8 cellular contexts compared by ENCODE assay signal in the genomic region with DNA sequence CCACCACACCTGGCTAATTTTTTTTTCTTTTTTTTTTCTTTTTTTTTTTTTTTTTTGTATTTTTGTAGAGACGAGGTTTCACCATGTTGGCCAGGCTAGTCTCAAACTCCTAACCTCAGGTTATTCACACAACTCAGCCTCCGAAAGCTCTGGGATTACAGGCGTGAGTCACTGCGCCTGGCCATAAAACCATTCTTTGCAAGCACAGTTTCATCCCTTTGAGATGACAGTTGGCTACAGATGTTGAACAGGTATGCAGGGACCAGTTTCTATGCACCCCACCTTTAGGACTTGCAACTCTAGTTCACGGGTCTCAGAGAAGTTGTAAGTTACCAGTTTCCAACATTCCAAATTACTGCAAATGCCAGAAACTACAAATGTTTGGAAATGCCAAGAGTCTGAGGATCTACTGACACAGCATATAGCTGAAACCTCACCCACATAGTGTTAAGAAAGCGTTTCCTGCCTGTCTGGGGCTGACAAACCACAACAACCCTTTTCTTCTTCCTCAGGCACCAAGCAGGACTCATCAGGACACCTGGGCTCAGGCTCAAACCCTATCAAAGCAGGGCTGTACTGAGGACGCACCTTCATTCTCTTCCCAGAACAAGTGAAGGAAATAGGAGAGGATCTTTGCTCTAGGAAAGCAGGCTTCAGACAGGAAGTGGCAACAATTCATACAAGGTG. TPM values are rescaled to one million over a fixed set of nuclear protein-coding genes. Genes with fewer than 3 reads are reported as not detected.
DNase-seq lines count a peak whose midpoint lies in the region; ATAC-seq and TF ChIP-seq lines count a peak whose summit lies in the region.

No MANE protein-coding gene starts in this region.

- peak overlapping the region; percentile 63 for H3K27ac ChIP-seq in fibroblast of lung (ENCODE audit: insufficient read depth, low read length)

- H3K4me1 ChIP-seq in fibroblast of lung (ENCODE audit: control insufficient read depth, extremely low read depth, insufficient read depth, low read length) = peaks cover 20% of the 10 kb centered on the region

- peak; percentile 92 to 97 for DNase-seq in AML-193 (lab: John Stamatoyannopoulos, UW)
- peak; percentile 36 to 38 for DNase-seq in activated CD4-positive, alpha-beta T cell treated with anti-CD3 and anti-CD28 coated beads for 4 hours
- DNase-seq in fibroblast of lung (ENCODE audit: low read depth in 2 of 2) = peak in 1 of 2 donors; percentile 72
- no peak for DNase-seq in AG08396 (ENCODE audit: low spot score)
- no peak for DNase-seq in NCI-H446 (lab: John Stamatoyannopoulos, UW)

- no peaks in the 10 kb centered on the region for H3K9me3 ChIP-seq in fibroblast of lung (ENCODE audit: control insufficient read depth, insufficient read depth, low read depth, low read length)

- H2AFZ ChIP-seq in fibroblast of lung (ENCODE audit: low read length) = no peak overlapping the region

- peaks cover 74% of the 10 kb centered on the region for H3K79me2 ChIP-seq in fibroblast of lung (ENCODE audit: control insufficient read depth, insufficient read depth, low read length)

- H3K4me3 Mint-ChIP-seq in stimulated activated naive CD8-positive, alpha-beta T cell treated with anti-CD3 and anti-CD28 coated beads, Interleukin-15, Interleukin-2, amounts not matched to agents 100 ng/mL and 50 ng/mL, for 24 hours = peak overlapping the region; percentile 47

- H3K4me1 Mint-ChIP-seq in stimulated activated naive CD8-positive, alpha-beta T cell treated with anti-CD3 and anti-CD28 coated beads, Interleukin-15, Interleukin-2, amounts not matched to agents 100 ng/mL and 50 ng/mL, for 24 hours (ENCODE audit: low read depth) = peaks cover 60% of the 10 kb centered on the region

- no peaks in the 10 kb centered on the region for H4K20me1 ChIP-seq in fibroblast of lung (ENCODE audit: control insufficient read depth, extremely low read depth, insufficient read depth, low read length)

- TF ChIP-seq CTCF in fibroblast of lung (conservative IDR thresholded peaks at IDR 0.05 in 1 of 2, IDR thresholded peaks at IDR 0.05 in 1 of 2; ENCODE audit: low read depth in 1 of 2, low read length in 2 of 2) = no peak

- H3K27me3 Mint-ChIP-seq in stimulated activated naive CD8-positive, alpha-beta T cell treated with anti-CD3 and anti-CD28 coated beads, Interleukin-15, Interleukin-2, amounts not matched to agents 100 ng/mL and 50 ng/mL, for 24 hours = no peaks in the 10 kb centered on the region

- no peak overlapping the region for H3K4me2 ChIP-seq in fibroblast of lung (ENCODE audit: extremely low read depth, insufficient read depth, low read length)

- H3K9me3 Mint-ChIP-seq in stimulated activated naive CD8-positive, alpha-beta T cell treated with anti-CD3 and anti-CD28 coated beads, Interleukin-15, Interleukin-2, amounts not matched to agents 100 ng/mL and 50 ng/mL, for 24 hours = no peaks in the 10 kb centered on the region

- no peaks in the 10 kb centered on the region for H3K36me3 Mint-ChIP-seq in stimulated activated naive CD8-positive, alpha-beta T cell treated with anti-CD3 and anti-CD28 coated beads, Interleukin-15, Interleukin-2, amounts not matched to agents 100 ng/mL and 50 ng/mL, for 24 hours (ENCODE audit: low read depth)

- H3K36me3 ChIP-seq in fibroblast of lung (ENCODE audit: control insufficient read depth, insufficient read depth, low read length) = no peaks in the 10 kb centered on the region

- peak overlapping the region; percentile 76 for H3K27ac Mint-ChIP-seq in stimulated activated naive CD8-positive, alpha-beta T cell treated with anti-CD3 and anti-CD28 coated beads, Interleukin-15, Interleukin-2, amounts not matched to agents 100 ng/mL and 50 ng/mL, for 24 hours

- H3K27me3 ChIP-seq in fibroblast of lung (ENCODE audit: control insufficient read depth, insufficient read depth, low read length) = no peaks in the 10 kb centered on the region

- peak; percentile 73 for ATAC-seq in GM19452 (IDR thresholded peaks at IDR 0.05; ENCODE audit: unreplicated experiment)
- ATAC-seq in HG03442 (IDR thresholded peaks at IDR 0.05; ENCODE audit: unreplicated experiment) = peak; percentile 62

- H3K9ac ChIP-seq in fibroblast of lung (ENCODE audit: insufficient read depth, low read length) = no peak overlapping the region

- H3K4me3 ChIP-seq in fibroblast of lung (replicated peaks in 1 of 4; ENCODE audit: control extremely low read depth in 1 of 4, insufficient read depth in 1 of 4, low read depth in 3 of 4, low read length in 4 of 4) = no peak overlapping the region

RNA-seq across cellular contexts. Expression of a gene that starts 22.9 kb away (rescaled TPM):
- total RNA-seq in fibroblast of lung = 22.9 and 38.3 TPM in 2 replicates
- 18.6 and 46.7 TPM in 2 replicates for polyA plus RNA-seq in fibroblast of lung
- 14.3 and 45.8 TPM in 2 replicates for polyA plus RNA-seq in fibroblast of lung (2012)
- 4.2 and 19.6 TPM in 2 replicates for polyA minus RNA-seq in fibroblast of lung (ENCODE audit: low replicate concordance)

Comparison
In these comparisons a context has a peak if more than half of its experiments do, and no peak if none do; other contexts are left out.
1. DNase-seq: peak in AML-193 (2 of 2) and activated CD4-positive, alpha-beta T cell treated with anti-CD3 and anti-CD28 coated beads for 4 hours (2 of 2); none in AG08396 (single experiment) and NCI-H446 (0 of 2).